In the genomic region with DNA sequence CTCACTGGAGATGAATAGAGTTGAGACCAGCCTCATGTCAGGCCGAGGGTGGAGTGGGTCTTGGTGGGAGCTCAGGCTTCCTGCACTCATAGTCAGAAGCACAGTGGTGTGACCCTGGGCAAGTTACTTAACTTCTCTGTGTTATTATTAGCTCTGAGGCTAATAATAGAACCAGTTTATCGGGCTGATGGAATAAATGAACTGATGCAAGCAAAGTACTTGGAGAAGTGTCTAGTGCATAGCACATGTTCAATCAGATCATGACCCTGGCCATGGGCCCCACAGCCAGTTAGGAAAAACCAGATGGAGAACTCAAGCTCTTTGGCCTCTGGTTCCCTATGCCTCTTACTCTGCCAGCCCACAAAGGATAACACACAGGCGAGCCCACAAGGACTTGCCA, we compare ENCODE assay signal across 1 cellular context.
TF ChIP-seq lines count a peak whose summit lies in the region.

No MANE protein-coding gene starts in this region.

TF ChIP-seq in GM23338, 12 proteins besides CTCF, POLR2A, EP300 and RAD21 (continued from another document):
- TF ChIP-seq, protein P1, sequence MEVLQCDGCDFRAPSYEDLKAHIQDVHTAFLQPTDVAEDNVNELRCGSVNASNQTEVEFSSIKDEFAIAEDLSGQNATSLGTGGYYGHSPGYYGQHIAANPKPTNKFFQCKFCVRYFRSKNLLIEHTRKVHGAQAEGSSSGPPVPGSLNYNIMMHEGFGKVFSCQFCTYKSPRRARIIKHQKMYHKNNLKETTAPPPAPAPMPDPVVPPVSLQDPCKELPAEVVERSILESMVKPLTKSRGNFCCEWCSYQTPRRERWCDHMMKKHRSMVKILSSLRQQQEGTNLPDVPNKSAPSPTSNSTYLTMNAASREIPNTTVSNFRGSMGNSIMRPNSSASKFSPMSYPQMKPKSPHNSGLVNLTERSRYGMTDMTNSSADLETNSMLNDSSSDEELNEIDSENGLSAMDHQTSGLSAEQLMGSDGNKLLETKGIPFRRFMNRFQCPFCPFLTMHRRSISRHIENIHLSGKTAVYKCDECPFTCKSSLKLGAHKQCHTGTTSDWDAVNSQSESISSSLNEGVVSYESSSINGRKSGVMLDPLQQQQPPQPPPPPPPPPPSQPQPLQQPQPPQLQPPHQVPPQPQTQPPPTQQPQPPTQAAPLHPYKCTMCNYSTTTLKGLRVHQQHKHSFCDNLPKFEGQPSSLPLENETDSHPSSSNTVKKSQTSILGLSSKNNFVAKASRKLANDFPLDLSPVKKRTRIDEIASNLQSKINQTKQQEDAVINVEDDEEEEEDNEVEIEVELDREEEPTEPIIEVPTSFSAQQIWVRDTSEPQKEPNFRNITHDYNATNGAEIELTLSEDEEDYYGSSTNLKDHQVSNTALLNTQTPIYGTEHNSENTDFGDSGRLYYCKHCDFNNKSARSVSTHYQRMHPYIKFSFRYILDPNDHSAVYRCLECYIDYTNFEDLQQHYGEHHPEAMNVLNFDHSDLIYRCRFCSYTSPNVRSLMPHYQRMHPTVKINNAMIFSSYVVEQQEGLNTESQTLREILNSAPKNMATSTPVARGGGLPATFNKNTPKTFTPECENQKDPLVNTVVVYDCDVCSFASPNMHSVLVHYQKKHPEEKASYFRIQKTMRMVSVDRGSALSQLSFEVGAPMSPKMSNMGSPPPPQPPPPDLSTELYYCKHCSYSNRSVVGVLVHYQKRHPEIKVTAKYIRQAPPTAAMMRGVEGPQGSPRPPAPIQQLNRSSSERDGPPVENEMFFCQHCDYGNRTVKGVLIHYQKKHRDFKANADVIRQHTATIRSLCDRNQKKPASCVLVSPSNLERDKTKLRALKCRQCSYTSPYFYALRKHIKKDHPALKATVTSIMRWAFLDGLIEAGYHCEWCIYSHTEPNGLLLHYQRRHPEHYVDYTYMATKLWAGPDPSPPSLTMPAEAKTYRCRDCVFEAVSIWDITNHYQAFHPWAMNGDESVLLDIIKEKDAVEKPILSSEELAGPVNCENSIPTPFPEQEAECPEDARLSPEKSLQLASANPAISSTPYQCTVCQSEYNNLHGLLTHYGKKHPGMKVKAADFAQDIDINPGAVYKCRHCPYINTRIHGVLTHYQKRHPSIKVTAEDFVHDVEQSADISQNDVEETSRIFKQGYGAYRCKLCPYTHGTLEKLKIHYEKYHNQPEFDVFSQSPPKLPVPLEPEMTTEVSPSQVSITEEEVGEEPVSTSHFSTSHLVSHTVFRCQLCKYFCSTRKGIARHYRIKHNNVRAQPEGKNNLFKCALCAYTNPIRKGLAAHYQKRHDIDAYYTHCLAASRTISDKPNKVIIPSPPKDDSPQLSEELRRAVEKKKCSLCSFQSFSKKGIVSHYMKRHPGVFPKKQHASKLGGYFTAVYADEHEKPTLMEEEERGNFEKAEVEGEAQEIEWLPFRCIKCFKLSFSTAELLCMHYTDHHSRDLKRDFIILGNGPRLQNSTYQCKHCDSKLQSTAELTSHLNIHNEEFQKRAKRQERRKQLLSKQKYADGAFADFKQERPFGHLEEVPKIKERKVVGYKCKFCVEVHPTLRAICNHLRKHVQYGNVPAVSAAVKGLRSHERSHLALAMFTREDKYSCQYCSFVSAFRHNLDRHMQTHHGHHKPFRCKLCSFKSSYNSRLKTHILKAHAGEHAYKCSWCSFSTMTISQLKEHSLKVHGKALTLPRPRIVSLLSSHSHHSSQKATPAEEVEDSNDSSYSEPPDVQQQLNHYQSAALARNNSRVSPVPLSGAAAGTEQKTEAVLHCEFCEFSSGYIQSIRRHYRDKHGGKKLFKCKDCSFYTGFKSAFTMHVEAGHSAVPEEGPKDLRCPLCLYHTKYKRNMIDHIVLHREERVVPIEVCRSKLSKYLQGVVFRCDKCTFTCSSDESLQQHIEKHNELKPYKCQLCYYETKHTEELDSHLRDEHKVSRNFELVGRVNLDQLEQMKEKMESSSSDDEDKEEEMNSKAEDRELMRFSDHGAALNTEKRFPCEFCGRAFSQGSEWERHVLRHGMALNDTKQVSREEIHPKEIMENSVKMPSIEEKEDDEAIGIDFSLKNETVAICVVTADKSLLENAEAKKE (CRISPR knock-in tag; IDR thresholded peaks at IDR 0.05) = no peak
- TF ChIP-seq, protein P2, sequence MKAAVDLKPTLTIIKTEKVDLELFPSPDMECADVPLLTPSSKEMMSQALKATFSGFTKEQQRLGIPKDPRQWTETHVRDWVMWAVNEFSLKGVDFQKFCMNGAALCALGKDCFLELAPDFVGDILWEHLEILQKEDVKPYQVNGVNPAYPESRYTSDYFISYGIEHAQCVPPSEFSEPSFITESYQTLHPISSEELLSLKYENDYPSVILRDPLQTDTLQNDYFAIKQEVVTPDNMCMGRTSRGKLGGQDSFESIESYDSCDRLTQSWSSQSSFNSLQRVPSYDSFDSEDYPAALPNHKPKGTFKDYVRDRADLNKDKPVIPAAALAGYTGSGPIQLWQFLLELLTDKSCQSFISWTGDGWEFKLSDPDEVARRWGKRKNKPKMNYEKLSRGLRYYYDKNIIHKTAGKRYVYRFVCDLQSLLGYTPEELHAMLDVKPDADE (IDR thresholded peaks at IDR 0.05) = no peak
- TF ChIP-seq EZH2 (IDR thresholded peaks at IDR 0.05; ENCODE audit: low read depth, unreplicated experiment) (no peak), STAT1 (IDR thresholded peaks at IDR 0.05; ENCODE audit: unreplicated experiment) (no peak)
- TF ChIP-seq, protein P3, sequence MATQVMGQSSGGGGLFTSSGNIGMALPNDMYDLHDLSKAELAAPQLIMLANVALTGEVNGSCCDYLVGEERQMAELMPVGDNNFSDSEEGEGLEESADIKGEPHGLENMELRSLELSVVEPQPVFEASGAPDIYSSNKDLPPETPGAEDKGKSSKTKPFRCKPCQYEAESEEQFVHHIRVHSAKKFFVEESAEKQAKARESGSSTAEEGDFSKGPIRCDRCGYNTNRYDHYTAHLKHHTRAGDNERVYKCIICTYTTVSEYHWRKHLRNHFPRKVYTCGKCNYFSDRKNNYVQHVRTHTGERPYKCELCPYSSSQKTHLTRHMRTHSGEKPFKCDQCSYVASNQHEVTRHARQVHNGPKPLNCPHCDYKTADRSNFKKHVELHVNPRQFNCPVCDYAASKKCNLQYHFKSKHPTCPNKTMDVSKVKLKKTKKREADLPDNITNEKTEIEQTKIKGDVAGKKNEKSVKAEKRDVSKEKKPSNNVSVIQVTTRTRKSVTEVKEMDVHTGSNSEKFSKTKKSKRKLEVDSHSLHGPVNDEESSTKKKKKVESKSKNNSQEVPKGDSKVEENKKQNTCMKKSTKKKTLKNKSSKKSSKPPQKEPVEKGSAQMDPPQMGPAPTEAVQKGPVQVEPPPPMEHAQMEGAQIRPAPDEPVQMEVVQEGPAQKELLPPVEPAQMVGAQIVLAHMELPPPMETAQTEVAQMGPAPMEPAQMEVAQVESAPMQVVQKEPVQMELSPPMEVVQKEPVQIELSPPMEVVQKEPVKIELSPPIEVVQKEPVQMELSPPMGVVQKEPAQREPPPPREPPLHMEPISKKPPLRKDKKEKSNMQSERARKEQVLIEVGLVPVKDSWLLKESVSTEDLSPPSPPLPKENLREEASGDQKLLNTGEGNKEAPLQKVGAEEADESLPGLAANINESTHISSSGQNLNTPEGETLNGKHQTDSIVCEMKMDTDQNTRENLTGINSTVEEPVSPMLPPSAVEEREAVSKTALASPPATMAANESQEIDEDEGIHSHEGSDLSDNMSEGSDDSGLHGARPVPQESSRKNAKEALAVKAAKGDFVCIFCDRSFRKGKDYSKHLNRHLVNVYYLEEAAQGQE (IDR thresholded peaks at IDR 0.05; ENCODE audit: unreplicated experiment) = no peak
